ENCODE assay signal across 13 cellular contexts in genomic region chr13:20441879-20442278, GRCh38.
A peak's percentile ranks its signal among the peaks of the same experiment; 100 is the strongest.
DNase-seq lines count a peak whose midpoint lies in the region; ATAC-seq lines count a peak whose summit lies in the region.
"Had no signal": no experiment of that assay in that cellular context is flagged by ENCODE, and none has a peak within 500 bp of the region (broad histone marks: within the 10 kb centered on the region; RNA-seq: fewer than 3 reads in every experiment).

No MANE protein-coding gene starts in this region.

- no peak overlapping the region for H3K4me2 ChIP-seq in trophoblast cell (ENCODE audit: low read length)
- H3K4me2 ChIP-seq: hepatocyte had no signal

- no peak overlapping the region for H4K8ac ChIP-seq in trophoblast cell (ENCODE audit: low read depth, low read length)

- no peaks in the 10 kb centered on the region for H3K4me1 ChIP-seq in trophoblast cell (ENCODE audit: control insufficient read depth in 1 of 2, insufficient read depth in 2 of 2, low read length in 2 of 2)

- H3K18ac ChIP-seq in trophoblast cell (ENCODE audit: low read length) = no peak overlapping the region

- DNase-seq in OCI-M1 (lab: John Stamatoyannopoulos, UW) (peak; percentile 49), epithelial cell of prostate (ENCODE audit: low read depth, low spot score) (peak; percentile 60), putamen (ENCODE audit: low spot score) (peak; percentile 61), trophoblast cell (no peak), NCI-H1417 treated with DMSO at 0.1 percent for 48 hours (lab: John Stamatoyannopoulos, UW) (no peak)
- no peak for DNase-seq in central memory CD4-positive, alpha-beta T cell
- DNase-seq: activated T-cell treated with anti-CD3 and anti-CD28 coated beads, Interleukin-2, amount 50 U/mL, for 4 hours; naive B cell; NCI-H82; T1000 had no signal

- H3K36me3 ChIP-seq in trophoblast cell (ENCODE audit: control insufficient read depth in 1 of 2, insufficient read depth in 2 of 2, low read length in 2 of 2) = no peaks in the 10 kb centered on the region

- H2AK5ac ChIP-seq in trophoblast cell (ENCODE audit: low read length) = no peak overlapping the region

- no peak overlapping the region for H3K4ac ChIP-seq in trophoblast cell (ENCODE audit: low read depth, low read length)

- no peak overlapping the region for H2BK12ac ChIP-seq in trophoblast cell (ENCODE audit: low read length)

- H2AFZ ChIP-seq in trophoblast cell (ENCODE audit: insufficient read depth, low read length, poor library complexity) = no peak overlapping the region
- H2AFZ ChIP-seq: hepatocyte had no signal

- no peaks in the 10 kb centered on the region for H3K79me2 ChIP-seq in trophoblast cell (ENCODE audit: control insufficient read depth, insufficient read depth, low read length, poor library complexity)
- H3K79me2 ChIP-seq: hepatocyte had no signal

- no peak overlapping the region for H4K91ac ChIP-seq in trophoblast cell (ENCODE audit: low read depth, low read length)

- H3K9me3 ChIP-seq in trophoblast cell (ENCODE audit: insufficient read depth, low read depth, low read length) = no peaks in the 10 kb centered on the region

- no peak overlapping the region for H2BK120ac ChIP-seq in trophoblast cell (ENCODE audit: insufficient read depth, low read length, poor library complexity)

- no peak overlapping the region for H3K23ac ChIP-seq in trophoblast cell (ENCODE audit: low read length)

- H3K79me1 ChIP-seq in trophoblast cell (ENCODE audit: low read length) = no peaks in the 10 kb centered on the region

- H3K9ac ChIP-seq in trophoblast cell (ENCODE audit: low read length) = no peak overlapping the region

- H3K27ac ChIP-seq in epithelial cell of prostate (peak overlapping the region; percentile 46), trophoblast cell (ENCODE audit: low read depth, low read length) (no peak overlapping the region)
- H3K27ac ChIP-seq: hepatocyte had no signal

- H3K27me3 ChIP-seq in trophoblast cell (ENCODE audit: insufficient read depth, low read length) = no peaks in the 10 kb centered on the region
- H3K27me3 ChIP-seq: hepatocyte had no signal

- H3K14ac ChIP-seq in trophoblast cell (ENCODE audit: low read length) = no peak overlapping the region

- no peak overlapping the region for H3K4me3 ChIP-seq in trophoblast cell (ENCODE audit: low read depth, low read length)
- H3K4me3 ChIP-seq: hepatocyte had no signal

- H4K12ac ChIP-seq in trophoblast cell (ENCODE audit: low read depth, low read length) = no peak overlapping the region

- no CpG with 5 or more reads among the region's 2 CpGs for WGBS in trophoblast cell (ENCODE audit: extremely low coverage, insufficient coverage, insufficient read length)

- no peak overlapping the region for H2BK5ac ChIP-seq in trophoblast cell (ENCODE audit: low read depth, low read length, poor library complexity)

- ATAC-seq in GM18868 (IDR thresholded peaks at IDR 0.05; ENCODE audit: unreplicated experiment) (peak; percentile 80), GM19023 (IDR thresholded peaks at IDR 0.05; ENCODE audit: unreplicated experiment) (no peak)
- ATAC-seq: activated T-cell treated with anti-CD3 and anti-CD28 coated beads, Interleukin-2, amount 50 U/mL, for 4 hours had no signal

Comparison
In these comparisons a context has a peak if more than half of its experiments do, and no peak if none do; other contexts are left out.
1. DNase-seq: peak in OCI-M1 (single experiment), epithelial cell of prostate (single experiment) and putamen (single experiment); none in trophoblast cell (0 of 2), central memory CD4-positive, alpha-beta T cell (single experiment) and NCI-H1417 treated with DMSO at 0.1 percent for 48 hours (single experiment).